Comparison of ENCODE assay signal across 9 cellular contexts in the genomic region with DNA sequence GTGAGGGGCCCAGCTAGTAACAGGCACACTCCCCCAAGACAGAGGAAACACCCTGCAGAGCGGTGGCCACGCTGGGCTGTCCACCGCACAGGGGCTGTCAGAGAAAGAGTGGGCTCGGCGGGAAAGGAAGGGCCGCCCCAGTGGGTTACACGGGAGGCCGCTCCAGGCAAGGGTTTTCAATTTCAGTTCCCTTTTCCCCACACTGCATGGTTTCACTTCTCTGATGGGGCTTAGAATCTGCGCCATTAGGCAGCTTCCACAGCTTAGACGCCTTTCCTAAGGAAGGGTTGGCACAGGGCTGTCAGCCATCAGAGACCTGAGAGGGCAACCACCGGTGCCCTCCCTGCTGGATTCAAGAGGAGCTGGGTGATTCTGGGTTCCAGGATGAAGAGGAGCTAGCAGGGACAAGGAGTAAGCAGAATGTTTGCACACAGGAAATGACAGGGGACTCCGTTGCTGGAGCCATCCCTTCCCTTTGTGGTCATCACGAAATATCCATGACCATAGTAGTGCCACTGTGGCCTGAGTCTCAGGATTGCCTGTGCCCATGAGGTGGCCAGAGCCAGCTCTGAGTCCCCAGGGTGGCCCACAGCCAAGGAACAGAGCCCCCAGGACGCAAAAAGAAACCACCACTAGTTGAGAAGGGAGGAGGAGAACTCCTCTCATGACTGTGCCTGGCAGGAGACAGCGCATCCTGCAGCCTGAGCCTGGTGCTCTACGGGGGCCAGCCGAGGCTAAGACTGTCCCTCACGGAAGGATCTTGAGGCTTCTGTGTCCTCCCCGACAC.
DNase-seq lines count a peak whose midpoint lies in the region; ATAC-seq, FAIRE-seq and TF ChIP-seq lines count a peak whose summit lies in the region.
"Had no signal": no experiment of that assay in that cellular context is flagged by ENCODE, and none has a peak within 500 bp of the region (broad histone marks: within the 10 kb centered on the region; RNA-seq: fewer than 3 reads in every experiment).

No MANE protein-coding gene starts in this region.

- CTCF ChIA-PET in HEK293T (lab: Yijun Ruan, JAX) = no interaction called here

- H3F3A ChIP-seq in neural progenitor cell (ENCODE audit: low read depth) = peaks cover 3% of the 10 kb centered on the region

- peak overlapping the region; percentile 58 for H3K4me3 ChIP-seq in BLaER1
- no peak overlapping the region for H3K4me3 ChIP-seq in neural progenitor cell
- H3K4me3 ChIP-seq in BE2C (ENCODE audit: low read depth, low read length) = no peak overlapping the region
- H3K4me3 ChIP-seq in kidney (ENCODE audit: low read length in 2 of 2) = no peak overlapping the region

- H3K27me3 ChIP-seq in BLaER1 = no peaks in the 10 kb centered on the region
- H3K27me3 ChIP-seq in neural progenitor cell = no peaks in the 10 kb centered on the region
- no peaks in the 10 kb centered on the region for H3K27me3 ChIP-seq in BE2C

- peak; percentile 74 for DNase-seq in GM19238 (ENCODE audit: insufficient read length, low spot score)
- DNase-seq in activated T-helper 2 cell treated with anti-CD3 and anti-CD28 coated beads, Interferon-gamma antibody, Interleukin-2, Interleukin-4, amounts not matched to agents 10 μg/mL and 5 μg/mL and 100 μg/mL, durations not matched to agents 14 hours and 24 hours and 36 hours (ENCODE audit: low spot score) = no peak
- DNase-seq in neural progenitor cell (ENCODE audit: low spot score) = peak; percentile 35
- no peak for DNase-seq in HEK293T (ENCODE audit: extremely low spot score)
- DNase-seq in BE2C = no peak
- no peak for DNase-seq in kidney

- H3K4me1 ChIP-seq in BLaER1 (peaks cover 77% of the 10 kb centered on the region), neural progenitor cell (peaks cover 38% of the 10 kb centered on the region), BE2C (no peaks in the 10 kb centered on the region), kidney (ENCODE audit: control insufficient read depth in 1 of 2, insufficient read depth in 1 of 2, low read depth in 1 of 2, low read length in 2 of 2) (no peaks in the 10 kb centered on the region)

- H3K9me3 ChIP-seq in BLaER1 (no peaks in the 10 kb centered on the region), neural progenitor cell (ENCODE audit: low read depth) (no peaks in the 10 kb centered on the region), BE2C (no peaks in the 10 kb centered on the region), kidney (ENCODE audit: control insufficient read depth in 1 of 2, low read length in 2 of 2) (no peaks in the 10 kb centered on the region)

- no peaks in the 10 kb centered on the region for H3K36me3 Mint-ChIP-seq in activated T-helper 2 cell treated with anti-CD3 and anti-CD28 coated beads, Interferon-gamma antibody, Interleukin-2, Interleukin-4, amounts not matched to agents 10 μg/mL and 5 μg/mL and 100 μg/mL, durations not matched to agents 14 hours and 24 hours and 36 hours (ENCODE audit: low read depth)
- no peaks in the 10 kb centered on the region for H3K36me3 Mint-ChIP-seq in neural progenitor cell

- no peaks in the 10 kb centered on the region for H3K79me2 ChIP-seq in neural progenitor cell (ENCODE audit: low read depth)

- no peaks in the 10 kb centered on the region for H3K27me3 Mint-ChIP-seq in activated T-helper 2 cell treated with anti-CD3 and anti-CD28 coated beads, Interferon-gamma antibody, Interleukin-2, Interleukin-4, amounts not matched to agents 10 μg/mL and 5 μg/mL and 100 μg/mL, durations not matched to agents 14 hours and 24 hours and 36 hours (ENCODE audit: low read depth)
- H3K27me3 Mint-ChIP-seq in neural progenitor cell (ENCODE audit: insufficient read depth, low read depth) = peaks cover 4% of the 10 kb centered on the region

- H4K20me1 ChIP-seq in BLaER1 (no peaks in the 10 kb centered on the region), neural progenitor cell (ENCODE audit: low read depth) (no peaks in the 10 kb centered on the region)

- intact Hi-C loops in activated T-helper 2 cell treated with anti-CD3 and anti-CD28 coated beads, Interferon-gamma antibody, Interleukin-2, Interleukin-4, amounts not matched to agents 10 μg/mL and 5 μg/mL and 100 μg/mL, durations not matched to agents 14 hours and 24 hours and 36 hours (cut with micrococcal nuclease) = no loop called here
- intact Hi-C loops in kidney (cut with DNase I) = no loop called here

- H3K27ac ChIP-seq in BLaER1 (peak overlapping the region; percentile 94), neural progenitor cell (no peak overlapping the region), kidney (ENCODE audit: low read depth in 2 of 2, low read length in 2 of 2) (no peak overlapping the region)

- no peak overlapping the region for H2AFZ ChIP-seq in neural progenitor cell (replicated peaks)

- POLR2A ChIA-PET in HEK293T (lab: Yijun Ruan, JAX) = no interaction called here

- H3K36me3 ChIP-seq in BLaER1 = no peaks in the 10 kb centered on the region
- H3K36me3 ChIP-seq in neural progenitor cell = no peaks in the 10 kb centered on the region
- no peaks in the 10 kb centered on the region for H3K36me3 ChIP-seq in BE2C
- no peaks in the 10 kb centered on the region for H3K36me3 ChIP-seq in kidney (ENCODE audit: control insufficient read depth in 1 of 2, insufficient read depth in 2 of 2, low read length in 2 of 2)

- no peak for FAIRE-seq in kidney (lab: Jason Lieb, UNC)
- FAIRE-seq: G401.6 had no signal

- H3K9ac ChIP-seq in BLaER1 = peak overlapping the region; percentile 77
- no peak overlapping the region for H3K9ac ChIP-seq in neural progenitor cell
- no peak overlapping the region for H3K9ac ChIP-seq in kidney (ENCODE audit: low read length in 2 of 2)

- no peaks in the 10 kb centered on the region for H3K9me3 Mint-ChIP-seq in activated T-helper 2 cell treated with anti-CD3 and anti-CD28 coated beads, Interferon-gamma antibody, Interleukin-2, Interleukin-4, amounts not matched to agents 10 μg/mL and 5 μg/mL and 100 μg/mL, durations not matched to agents 14 hours and 24 hours and 36 hours
- no peaks in the 10 kb centered on the region for H3K9me3 Mint-ChIP-seq in neural progenitor cell

- H3K27ac Mint-ChIP-seq in activated T-helper 2 cell treated with anti-CD3 and anti-CD28 coated beads, Interferon-gamma antibody, Interleukin-2, Interleukin-4, amounts not matched to agents 10 μg/mL and 5 μg/mL and 100 μg/mL, durations not matched to agents 14 hours and 24 hours and 36 hours = peak overlapping the region; percentile 40
- H3K27ac Mint-ChIP-seq in neural progenitor cell = peak overlapping the region; percentile 66

- H3K4me3 Mint-ChIP-seq in activated T-helper 2 cell treated with anti-CD3 and anti-CD28 coated beads, Interferon-gamma antibody, Interleukin-2, Interleukin-4, amounts not matched to agents 10 μg/mL and 5 μg/mL and 100 μg/mL, durations not matched to agents 14 hours and 24 hours and 36 hours (ENCODE audit: low read depth) = peak overlapping the region; percentile 32
- H3K4me3 Mint-ChIP-seq in neural progenitor cell = no peak overlapping the region

- peak overlapping the region; percentile 96 for H3K4me2 ChIP-seq in BLaER1
- peak overlapping the region; percentile 39 for H3K4me2 ChIP-seq in neural progenitor cell

- ATAC-seq in HG03139 (IDR thresholded peaks at IDR 0.05; ENCODE audit: unreplicated experiment) = peak; percentile 95

- TF ChIP-seq CTCF in neural progenitor cell (IDR thresholded peaks at IDR 0.05) = no peak
- no peak for TF ChIP-seq CTCF in BE2C (IDR thresholded peaks at IDR 0.05; ENCODE audit: low read depth, low read length)
- TF ChIP-seq CTCF in kidney (IDR thresholded peaks at IDR 0.05; ENCODE audit: borderline replicate concordance, extremely low read depth, insufficient read depth) = no peak

- H3K4me1 Mint-ChIP-seq in activated T-helper 2 cell treated with anti-CD3 and anti-CD28 coated beads, Interferon-gamma antibody, Interleukin-2, Interleukin-4, amounts not matched to agents 10 μg/mL and 5 μg/mL and 100 μg/mL, durations not matched to agents 14 hours and 24 hours and 36 hours (ENCODE audit: low read depth) = peaks cover 11% of the 10 kb centered on the region
- peaks cover 44% of the 10 kb centered on the region for H3K4me1 Mint-ChIP-seq in neural progenitor cell

TF ChIP-seq in HEK293T, 16 proteins besides CTCF, POLR2A, EP300 and RAD21:
- TF ChIP-seq CTBP1 (IDR thresholded peaks at IDR 0.05; ENCODE audit: borderline replicate concordance) (no peak), FOXK2 (IDR thresholded peaks at IDR 0.05) (no peak), ZNF384 (IDR thresholded peaks at IDR 0.05) (no peak), ELF4 (IDR thresholded peaks at IDR 0.05) (no peak), ARNT (IDR thresholded peaks at IDR 0.05) (no peak), BHLHE40 (IDR thresholded peaks at IDR 0.05; ENCODE audit: borderline replicate concordance) (no peak), FOXM1 (IDR thresholded peaks at IDR 0.05; ENCODE audit: borderline replicate concordance) (no peak), SUZ12 (IDR thresholded peaks at IDR 0.05) (no peak)
- TF ChIP-seq, protein P1, sequence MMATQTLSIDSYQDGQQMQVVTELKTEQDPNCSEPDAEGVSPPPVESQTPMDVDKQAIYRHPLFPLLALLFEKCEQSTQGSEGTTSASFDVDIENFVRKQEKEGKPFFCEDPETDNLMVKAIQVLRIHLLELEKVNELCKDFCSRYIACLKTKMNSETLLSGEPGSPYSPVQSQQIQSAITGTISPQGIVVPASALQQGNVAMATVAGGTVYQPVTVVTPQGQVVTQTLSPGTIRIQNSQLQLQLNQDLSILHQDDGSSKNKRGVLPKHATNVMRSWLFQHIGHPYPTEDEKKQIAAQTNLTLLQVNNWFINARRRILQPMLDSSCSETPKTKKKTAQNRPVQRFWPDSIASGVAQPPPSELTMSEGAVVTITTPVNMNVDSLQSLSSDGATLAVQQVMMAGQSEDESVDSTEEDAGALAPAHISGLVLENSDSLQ (IDR thresholded peaks at IDR 0.05) = no peak

Comparison
In these comparisons a context has a peak if more than half of its experiments do, and no peak if none do; other contexts are left out.
1. DNase-seq: peak in GM19238 (single experiment) and neural progenitor cell (single experiment); none in activated T-helper 2 cell treated with anti-CD3 and anti-CD28 coated beads, Interferon-gamma antibody, Interleukin-2, Interleukin-4, amounts not matched to agents 10 μg/mL and 5 μg/mL and 100 μg/mL, durations not matched to agents 14 hours and 24 hours and 36 hours (single experiment), HEK293T (single experiment), BE2C (single experiment) and kidney (single experiment).